Comparison of ENCODE assay signal across 11 cellular contexts in genomic region chr11:72740562-72741428, GRCh38. TPM values are rescaled to one million over a fixed set of nuclear protein-coding genes. Genes with fewer than 3 reads are reported as not detected.
DNase-seq lines count a peak whose midpoint lies in the region; ATAC-seq and TF ChIP-seq lines count a peak whose summit lies in the region.
"Had no signal": no experiment of that assay in that cellular context is flagged by ENCODE, and none has a peak within 500 bp of the region (broad histone marks: within the 10 kb centered on the region; RNA-seq: fewer than 3 reads in every experiment).

No MANE protein-coding gene starts in this region.

- H3K27me3 ChIP-seq in HCT116 (ENCODE audit: insufficient read depth, low read length), result no peaks in the 10 kb centered on the region
- no peaks in the 10 kb centered on the region for H3K27me3 ChIP-seq in hepatocyte
- no peaks in the 10 kb centered on the region for H3K27me3 ChIP-seq in smooth muscle cell (ENCODE audit: low read depth)

- H3K36me3 ChIP-seq in HCT116 (ENCODE audit: control insufficient read depth in 1 of 2, insufficient read depth in 2 of 2, low read length in 2 of 2), result no peaks in the 10 kb centered on the region
- no peaks in the 10 kb centered on the region for H3K36me3 ChIP-seq in hepatocyte (replicated peaks; ENCODE audit: insufficient read depth, low read depth)
- no peaks in the 10 kb centered on the region for H3K36me3 ChIP-seq in smooth muscle cell (ENCODE audit: low read depth)
- H3K36me3 ChIP-seq: prostate gland had no signal

- H3K9me3 ChIP-seq in HCT116 (ENCODE audit: control insufficient read depth in 1 of 2, insufficient read depth in 1 of 2, low read depth in 1 of 2, low read length in 2 of 2), result no peaks in the 10 kb centered on the region
- no peaks in the 10 kb centered on the region for H3K9me3 ChIP-seq in hepatocyte (ENCODE audit: low read depth)
- H3K9me3 ChIP-seq in smooth muscle cell (replicated peaks; ENCODE audit: low read depth), result no peaks in the 10 kb centered on the region
- H3K9me3 ChIP-seq: prostate gland had no signal

- H3K4me3 ChIP-seq in HCT116 (replicated peaks in 1 of 2; ENCODE audit: low read depth in 1 of 2, low read length in 2 of 2) (no peak overlapping the region), hepatocyte (no peak overlapping the region), smooth muscle cell (no peak overlapping the region)
- H3K4me3 ChIP-seq: prostate gland had no signal

- peak overlapping the region in 2 of 3 donors; percentile 24 to 58 for H3K4me3 Mint-ChIP-seq in T-cell

- POLR2A ChIA-PET in HCT116 (lab: Charles Lee), result no interaction called here
- POLR2A ChIA-PET in T-cell (lab: Charles Lee), result no interaction called here

- H3K27ac ChIP-seq in HCT116 (ENCODE audit: low read depth, low read length) (no peak overlapping the region; the same call in 1 of the 2 replicates), hepatocyte (peak overlapping the region; percentile 88), smooth muscle cell (ENCODE audit: low read depth) (peak overlapping the region; percentile 71)
- H3K27ac ChIP-seq: KMS-11, prostate gland had no signal

- peak overlapping the region; percentile 83 to 97 for H3K27ac Mint-ChIP-seq in T-cell

- no peaks in the 10 kb centered on the region for H3K9me3 Mint-ChIP-seq in T-cell

- H3K9ac ChIP-seq in HCT116 (ENCODE audit: low read length) (peak overlapping the region; percentile 21; the same call in 1 of the 2 replicates), smooth muscle cell (ENCODE audit: low read depth) (peak overlapping the region; percentile 43)
- H3K9ac ChIP-seq: KMS-11 had no signal

- no peaks in the 10 kb centered on the region for H4K20me1 ChIP-seq in HCT116 (ENCODE audit: insufficient read depth)
- H4K20me1 ChIP-seq in hepatocyte (ENCODE audit: insufficient read depth, poor library complexity, severe bottlenecking), result no peaks in the 10 kb centered on the region
- H4K20me1 ChIP-seq in smooth muscle cell (ENCODE audit: low read depth), result peaks cover 14% of the 10 kb centered on the region

- intact Hi-C loops in HCT116 (cut with micrococcal nuclease), result no loop called here

- ATAC-seq in HCT116, result peak; percentile 26
- no peak for ATAC-seq in T-cell (replicated peaks in 1 of 4)

- H3K4me1 ChIP-seq in HCT116 (ENCODE audit: control insufficient read depth in 1 of 2, insufficient read depth in 2 of 2, low read length in 2 of 2) (peaks cover 18 to 69% of the 10 kb centered on the region in 2 experiments), hepatocyte (ENCODE audit: insufficient read depth) (peaks cover 29% of the 10 kb centered on the region), smooth muscle cell (ENCODE audit: low read depth) (peaks cover 11% of the 10 kb centered on the region)
- H3K4me1 ChIP-seq: prostate gland had no signal

- peak overlapping the region; percentile 47 for H3K4me2 ChIP-seq in HCT116 (ENCODE audit: low read length)
- H3K4me2 ChIP-seq in hepatocyte, result peak overlapping the region; percentile 54
- H3K4me2 ChIP-seq in smooth muscle cell, result peak overlapping the region; percentile 64
- H3K4me2 ChIP-seq: KMS-11 had no signal

- no peak for TF ChIP-seq POLR2A in HCT116 (IDR thresholded peaks at IDR 0.05; ENCODE audit: borderline replicate concordance, extremely low read depth, insufficient read depth, insufficient read length)

- DNase-seq in HCT116 (ENCODE audit: low read depth, low spot score), result no peak
- DNase-seq in T-cell, result no peak
- DNase-seq in hepatocyte (ENCODE audit: low spot score), result no peak
- DNase-seq in smooth muscle cell (lab: John Stamatoyannopoulos, UW; ENCODE audit: unreplicated experiment), result no peak
- DNase-seq in RKO (ENCODE audit: low spot score), result no peak
- DNase-seq in NCI-H524 (lab: John Stamatoyannopoulos, UW), result no peak
- no peak for DNase-seq in NCI-H2107 (lab: John Stamatoyannopoulos, UW)
- DNase-seq: activated effector memory CD4-positive, alpha-beta T cell treated with anti-CD3 and anti-CD28 coated beads, Interleukin-2, amount 50 U/mL, for 16 hours; NCI-H510A treated with DMSO at 0.1 percent for 48 hours had no signal

- no peak for TF ChIP-seq RAD21 in HCT116 (IDR thresholded peaks at IDR 0.05; ENCODE audit: low read depth)

- peaks cover 3% of the 10 kb centered on the region for H3K36me3 Mint-ChIP-seq in T-cell

- H2AFZ ChIP-seq in HCT116 (ENCODE audit: low read depth, low read length, poor library complexity, severe bottlenecking) (no peak overlapping the region), hepatocyte (no peak overlapping the region), smooth muscle cell (ENCODE audit: low read depth) (no peak overlapping the region)

- RAD21 ChIA-PET in HCT116 (lab: Charles Lee; ENCODE audit: low non-redundant PET in 1 of 2, low total read pairs in 2 of 2, uncharacterized antibody in 2 of 2, unreplicated experiment in 2 of 2), result interaction anchor here in 1 of 2 experiments (0.5 to 0.7 kb wide), 2 partner anchors 46 to 567 kb away, joined by 3 read pairs; no protein-coding TSS in a partner anchor

- CTCF ChIA-PET in HCT116 (lab: Charles Lee) (interaction anchor here (1.0 to 1.5 kb wide), 4 partner anchors 16 to 53 kb away, joined by 3 to 6 read pairs (median 4); no protein-coding TSS in a partner anchor), T-cell (lab: Charles Lee) (interaction anchor here in 1 of 2 donors (0.8 kb wide), 1 partner anchor 15 kb away, joined by 4 read pairs; no protein-coding TSS in a partner anchor)

- no TSS peak for BruUV-seq in HCT116 (replicated peaks; lab: Mats Ljungman, UMichigan)

- H3K79me2 ChIP-seq in HCT116 (ENCODE audit: insufficient read depth, low read length), result peaks cover 5% of the 10 kb centered on the region; the same call in 1 of the 2 replicates
- H3K79me2 ChIP-seq in hepatocyte, result peaks cover 79% of the 10 kb centered on the region
- peaks cover 11% of the 10 kb centered on the region for H3K79me2 ChIP-seq in smooth muscle cell (ENCODE audit: low read depth)

- peaks cover 82 to 88% (median 87%) of the 10 kb centered on the region in 3 donors for H3K4me1 Mint-ChIP-seq in T-cell

- no peak for TF ChIP-seq CTCF in HCT116 (IDR thresholded peaks at IDR 0.05 in 2 of 3, conservative IDR thresholded peaks at IDR 0.05 in 1 of 3; ENCODE audit: borderline replicate concordance in 1 of 3, insufficient read depth in 1 of 3, low read depth in 2 of 3, low read length in 2 of 3)
- no peak for TF ChIP-seq CTCF in hepatocyte (IDR thresholded peaks at IDR 0.05; ENCODE audit: poor library complexity)
- no peak for TF ChIP-seq CTCF in smooth muscle cell (IDR thresholded peaks at IDR 0.05; ENCODE audit: borderline replicate concordance, insufficient read depth, poor library complexity, severe bottlenecking)

- WGBS in hepatocyte (ENCODE audit: low lambda C conversion rate, missing lambda C conversion rate), result 63% methylated on average over 10 of the region's 10 CpGs
- WGBS in smooth muscle cell (ENCODE audit: low lambda C conversion rate), result 59% methylated on average over 9 of the region's 10 CpGs

- H3K9me2 ChIP-seq in HCT116 (ENCODE audit: insufficient read depth) (no peaks in the 10 kb centered on the region), hepatocyte (replicated peaks; ENCODE audit: insufficient read depth) (no peaks in the 10 kb centered on the region)

- H3K27me3 Mint-ChIP-seq in T-cell, result no peaks in the 10 kb centered on the region

- peaks cover 13% of the 10 kb centered on the region for H3F3A ChIP-seq in smooth muscle cell (ENCODE audit: low read depth)

TF ChIP-seq in HCT116, 20 proteins besides CTCF, POLR2A, EP300 and RAD21 (continues in another document):
- TF ChIP-seq CBX3 (IDR thresholded peaks at IDR 0.05; ENCODE audit: low read depth), result no peak
- TF ChIP-seq MAX (IDR thresholded peaks at IDR 0.05), result no peak
- TF ChIP-seq ZBTB33 (IDR thresholded peaks at IDR 0.05; ENCODE audit: extremely low read depth, insufficient replicate concordance, low read length), result no peak
- TF ChIP-seq SIN3A (IDR thresholded peaks at IDR 0.05; ENCODE audit: low read depth), result no peak
- TF ChIP-seq SRF (IDR thresholded peaks at IDR 0.05; ENCODE audit: low read depth), result no peak
- no peak for TF ChIP-seq FOSL1 (IDR thresholded peaks at IDR 0.05; ENCODE audit: low read depth)
- no peak for TF ChIP-seq EZH2phosphoT487 (IDR thresholded peaks at IDR 0.05; ENCODE audit: borderline replicate concordance)
- no peak for TF ChIP-seq EGR1 (IDR thresholded peaks at IDR 0.05; ENCODE audit: low read depth)
- TF ChIP-seq, protein P1, sequence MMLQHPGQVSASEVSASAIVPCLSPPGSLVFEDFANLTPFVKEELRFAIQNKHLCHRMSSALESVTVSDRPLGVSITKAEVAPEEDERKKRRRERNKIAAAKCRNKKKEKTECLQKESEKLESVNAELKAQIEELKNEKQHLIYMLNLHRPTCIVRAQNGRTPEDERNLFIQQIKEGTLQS (IDR thresholded peaks at IDR 0.05), result no peak
- no peak for TF ChIP-seq JUND (IDR thresholded peaks at IDR 0.05)
- TF ChIP-seq EZH2 (IDR thresholded peaks at IDR 0.05), result no peak
- no peak for TF ChIP-seq CEBPB (IDR thresholded peaks at IDR 0.05; ENCODE audit: low read depth)

RNA-seq across cellular contexts. Expression of gene ARAP1, which starts 11.4 kb away (rescaled TPM):
- total RNA-seq in HCT116 (2021; ENCODE audit: unreplicated experiment) (57.4 TPM), T-cell (100 to 1,000 TPM; 117 to 162 (median 148) TPM), hepatocyte (86.9 and 118 TPM in 2 replicates), smooth muscle cell (45.2 and 65.3 TPM in 2 replicates)
- 44.5 and 59.1 TPM in 2 replicates for polyA plus RNA-seq in HCT116 (2012)
- polyA plus RNA-seq in hepatocyte (53.2 and 60.2 TPM in 2 replicates), smooth muscle cell (45.6 and 54.2 TPM in 2 replicates)

RNA-seq across cellular contexts. Expression of gene STARD10, which starts 53.1 kb away (rescaled TPM):
- total RNA-seq in HCT116 (2021; ENCODE audit: unreplicated experiment) (58.4 TPM), T-cell (10 to 100 TPM; 11.1 to 24.9 (median 19.1) TPM), hepatocyte (290 and 390 TPM in 2 replicates), smooth muscle cell (87.7 and 113 TPM in 2 replicates)
- 95.0 and 105 TPM in 2 replicates for polyA plus RNA-seq in HCT116 (2012)
- polyA plus RNA-seq in hepatocyte (575 and 686 TPM in 2 replicates), smooth muscle cell (130 and 249 TPM in 2 replicates)
